In the genomic region with DNA sequence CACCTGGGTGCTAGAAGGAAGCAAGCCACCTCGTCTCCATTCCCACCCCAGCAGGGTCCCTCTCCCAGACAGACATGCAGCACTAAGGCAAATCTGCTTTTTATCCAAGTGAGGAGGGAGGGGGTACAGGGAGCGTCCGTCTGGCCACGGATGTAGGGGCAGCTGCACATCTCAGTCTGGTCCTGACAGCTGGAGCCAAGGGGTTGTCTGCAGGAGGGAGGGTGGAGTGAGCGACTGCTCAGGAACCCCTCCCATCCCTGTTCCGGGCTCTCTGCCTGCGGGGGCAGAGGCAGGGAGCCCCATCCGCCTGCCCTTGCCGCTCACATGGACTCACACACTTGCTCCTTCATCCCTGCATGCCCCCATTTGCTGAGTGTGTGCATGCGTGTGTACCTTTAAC, we compare ENCODE assay signal across 19 cellular contexts. TPM values are rescaled to one million over a fixed set of nuclear protein-coding genes. Genes with fewer than 3 reads are reported as not detected.
A peak's percentile ranks its signal among the peaks of the same experiment; 100 is the strongest.
DNase-seq lines count a peak whose midpoint lies in the region; ATAC-seq and TF ChIP-seq lines count a peak whose summit lies in the region.
"Had no signal": no experiment of that assay in that cellular context is flagged by ENCODE, and none has a peak within 500 bp of the region (broad histone marks: within the 10 kb centered on the region; RNA-seq: fewer than 3 reads in every experiment).

No MANE protein-coding gene starts in this region.

- 73% methylated on average over 6 of the region's 10 CpGs for whole genome bisulfite sequencing in SK-N-SH (ENCODE audit: low lambda C conversion rate)

- no peaks in the 10 kb centered on the region for H3K36me3 Mint-ChIP-seq in stimulated activated memory B cell treated with anti-CD40 and anti-IgM and Interleukin-4, amounts not matched to agents 10 μg/mL and 1 μg/mL and 100 μg/mL, for 72 hours

- CTCF ChIA-PET in SK-N-SH (lab: Yijun Ruan, JAX), result no interaction called here

- no peak overlapping the region for H3K27ac Mint-ChIP-seq in stimulated activated memory B cell treated with anti-CD40 and anti-IgM and Interleukin-4, amounts not matched to agents 10 μg/mL and 1 μg/mL and 100 μg/mL, for 72 hours
- H3K27ac Mint-ChIP-seq: CD4-positive, alpha-beta T cell had no signal

- H3K4me1 Mint-ChIP-seq in stimulated activated memory B cell treated with anti-CD40 and anti-IgM and Interleukin-4, amounts not matched to agents 10 μg/mL and 1 μg/mL and 100 μg/mL, for 72 hours, result peaks cover 18% of the 10 kb centered on the region

- H2AFZ ChIP-seq in SK-N-SH (ENCODE audit: low read depth), result no peak overlapping the region
- H2AFZ ChIP-seq: PC-9 had no signal

- no peaks in the 10 kb centered on the region for H3K27me3 ChIP-seq in SK-N-SH (ENCODE audit: insufficient read depth)
- H3K27me3 ChIP-seq: BE2C had no signal

- H3K4me3 ChIP-seq in SK-N-SH (ENCODE audit: low read depth in 2 of 2, low read length in 1 of 2), result no peak overlapping the region
- H3K4me3 ChIP-seq: PC-9, SK-N-MC had no signal

- no peaks in the 10 kb centered on the region for H4K20me1 ChIP-seq in SK-N-SH (ENCODE audit: insufficient read depth)

- no peak overlapping the region for H3K4me3 Mint-ChIP-seq in stimulated activated memory B cell treated with anti-CD40 and anti-IgM and Interleukin-4, amounts not matched to agents 10 μg/mL and 1 μg/mL and 100 μg/mL, for 72 hours
- H3K4me3 Mint-ChIP-seq: CD4-positive, alpha-beta T cell had no signal

- peaks cover 2 to 12% of the 10 kb centered on the region in 2 experiments; a peak in 3 of 4 replicates for H3K4me1 ChIP-seq in SK-N-SH (ENCODE audit: control insufficient read depth in 1 of 2, insufficient read depth in 2 of 2, low read depth in 1 of 2, low read length in 1 of 2)

- DNase-seq in SK-N-SH (peak; percentile 37), SHP77 (lab: John Stamatoyannopoulos, UW) (peak; percentile 24 to 35), myocyte (ENCODE audit: low read depth) (peak; percentile 78), NCI-H1417 (lab: John Stamatoyannopoulos, UW) (no peak)
- DNase-seq: BE2C; CD4-positive, alpha-beta T cell; DMS79; Kasumi-1; NCI-H1105; NCI-H187; NCI-H345; PC-9 had no signal

- ATAC-seq in SK-N-SH treated with all-trans-retinoic acid at 6 μM for 48 hours (no peak), HG02973 (IDR thresholded peaks at IDR 0.05; ENCODE audit: unreplicated experiment) (no peak), HG02588 (IDR thresholded peaks at IDR 0.05; ENCODE audit: unreplicated experiment) (no peak)
- ATAC-seq in stimulated activated memory B cell treated with anti-CD40 and anti-IgM and Interleukin-4, amounts not matched to agents 10 μg/mL and 1 μg/mL and 100 μg/mL, for 72 hours, result no peak
- ATAC-seq: HCT116 had no signal

- H3K9me3 ChIP-seq in SK-N-SH, result no peaks in the 10 kb centered on the region
- H3K9me3 ChIP-seq: BE2C had no signal

- H3K9me2 ChIP-seq in SK-N-SH, result no peaks in the 10 kb centered on the region

- TF ChIP-seq RAD21 in SK-N-SH (IDR thresholded peaks at IDR 0.05; ENCODE audit: low read length), result no peak

- no peak for TF ChIP-seq CTCF in SK-N-SH (IDR thresholded peaks at IDR 0.05)

- H3K27ac ChIP-seq in SK-N-SH (ENCODE audit: low read depth in 2 of 2, low read length in 1 of 2), result no peak overlapping the region
- H3K27ac ChIP-seq: 22Rv1, PC-9, SK-N-MC had no signal

- no peaks in the 10 kb centered on the region for H3K36me3 ChIP-seq in SK-N-SH (replicated peaks in 1 of 2; ENCODE audit: control insufficient read depth in 1 of 2, insufficient read depth in 2 of 2, low read length in 1 of 2)
- H3K36me3 ChIP-seq: BE2C had no signal

- H3F3A ChIP-seq in SK-N-SH (replicated peaks; ENCODE audit: insufficient read depth), result no peaks in the 10 kb centered on the region

- no peak for TF ChIP-seq EP300 in SK-N-SH (IDR thresholded peaks at IDR 0.05; ENCODE audit: borderline replicate concordance in 1 of 2, low read depth in 1 of 2, low read length in 1 of 2)

- H3K79me2 ChIP-seq in SK-N-SH (ENCODE audit: insufficient read depth), result no peaks in the 10 kb centered on the region

- no peaks in the 10 kb centered on the region for H3K9me3 Mint-ChIP-seq in stimulated activated memory B cell treated with anti-CD40 and anti-IgM and Interleukin-4, amounts not matched to agents 10 μg/mL and 1 μg/mL and 100 μg/mL, for 72 hours
- H3K9me3 Mint-ChIP-seq: CD4-positive, alpha-beta T cell had no signal

- no peak overlapping the region for H3K9ac ChIP-seq in SK-N-SH

- no peak overlapping the region for H3K4me2 ChIP-seq in SK-N-SH
- H3K4me2 ChIP-seq: PC-9 had no signal

- peaks cover 22% of the 10 kb centered on the region for H3K27me3 Mint-ChIP-seq in stimulated activated memory B cell treated with anti-CD40 and anti-IgM and Interleukin-4, amounts not matched to agents 10 μg/mL and 1 μg/mL and 100 μg/mL, for 72 hours

- POLR2A ChIA-PET in SK-N-SH (lab: Yijun Ruan, JAX), result interaction anchor here (1.6 kb wide), 1 partner anchor 28 kb away, joined by 5 read pairs; no protein-coding TSS in a partner anchor

TF ChIP-seq in SK-N-SH, 30 proteins besides CTCF, POLR2A, EP300 and RAD21:
- TF ChIP-seq TCF12 (IDR thresholded peaks at IDR 0.05) (no peak), FOXM1 (IDR thresholded peaks at IDR 0.05; ENCODE audit: low read depth) (no peak), MXI1 (IDR thresholded peaks at IDR 0.05; ENCODE audit: low read depth, low read length) (no peak)
- TF ChIP-seq, protein P1, sequence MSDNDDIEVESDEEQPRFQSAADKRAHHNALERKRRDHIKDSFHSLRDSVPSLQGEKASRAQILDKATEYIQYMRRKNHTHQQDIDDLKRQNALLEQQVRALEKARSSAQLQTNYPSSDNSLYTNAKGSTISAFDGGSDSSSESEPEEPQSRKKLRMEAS (IDR thresholded peaks at IDR 0.05; ENCODE audit: low read depth), result no peak

TF ChIP-seq in SK-N-SH treated with all-trans-retinoic acid at 6 μM for 48 hours, 23 proteins besides CTCF, POLR2A, EP300 and RAD21 (continues in another document):
- TF ChIP-seq ESRRG (CRISPR knock-in tag; IDR thresholded peaks at IDR 0.05) (no peak), ZC3H10 (CRISPR knock-in tag; IDR thresholded peaks at IDR 0.05) (no peak), GLIS3 (CRISPR knock-in tag; IDR thresholded peaks at IDR 0.05) (no peak)
- TF ChIP-seq, protein P2, sequence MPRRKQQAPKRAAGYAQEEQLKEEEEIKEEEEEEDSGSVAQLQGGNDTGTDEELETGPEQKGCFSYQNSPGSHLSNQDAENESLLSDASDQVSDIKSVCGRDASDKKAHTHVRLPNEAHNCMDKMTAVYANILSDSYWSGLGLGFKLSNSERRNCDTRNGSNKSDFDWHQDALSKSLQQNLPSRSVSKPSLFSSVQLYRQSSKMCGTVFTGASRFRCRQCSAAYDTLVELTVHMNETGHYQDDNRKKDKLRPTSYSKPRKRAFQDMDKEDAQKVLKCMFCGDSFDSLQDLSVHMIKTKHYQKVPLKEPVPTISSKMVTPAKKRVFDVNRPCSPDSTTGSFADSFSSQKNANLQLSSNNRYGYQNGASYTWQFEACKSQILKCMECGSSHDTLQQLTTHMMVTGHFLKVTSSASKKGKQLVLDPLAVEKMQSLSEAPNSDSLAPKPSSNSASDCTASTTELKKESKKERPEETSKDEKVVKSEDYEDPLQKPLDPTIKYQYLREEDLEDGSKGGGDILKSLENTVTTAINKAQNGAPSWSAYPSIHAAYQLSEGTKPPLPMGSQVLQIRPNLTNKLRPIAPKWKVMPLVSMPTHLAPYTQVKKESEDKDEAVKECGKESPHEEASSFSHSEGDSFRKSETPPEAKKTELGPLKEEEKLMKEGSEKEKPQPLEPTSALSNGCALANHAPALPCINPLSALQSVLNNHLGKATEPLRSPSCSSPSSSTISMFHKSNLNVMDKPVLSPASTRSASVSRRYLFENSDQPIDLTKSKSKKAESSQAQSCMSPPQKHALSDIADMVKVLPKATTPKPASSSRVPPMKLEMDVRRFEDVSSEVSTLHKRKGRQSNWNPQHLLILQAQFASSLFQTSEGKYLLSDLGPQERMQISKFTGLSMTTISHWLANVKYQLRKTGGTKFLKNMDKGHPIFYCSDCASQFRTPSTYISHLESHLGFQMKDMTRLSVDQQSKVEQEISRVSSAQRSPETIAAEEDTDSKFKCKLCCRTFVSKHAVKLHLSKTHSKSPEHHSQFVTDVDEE (CRISPR knock-in tag; IDR thresholded peaks at IDR 0.05), result no peak
- TF ChIP-seq, protein P3, sequence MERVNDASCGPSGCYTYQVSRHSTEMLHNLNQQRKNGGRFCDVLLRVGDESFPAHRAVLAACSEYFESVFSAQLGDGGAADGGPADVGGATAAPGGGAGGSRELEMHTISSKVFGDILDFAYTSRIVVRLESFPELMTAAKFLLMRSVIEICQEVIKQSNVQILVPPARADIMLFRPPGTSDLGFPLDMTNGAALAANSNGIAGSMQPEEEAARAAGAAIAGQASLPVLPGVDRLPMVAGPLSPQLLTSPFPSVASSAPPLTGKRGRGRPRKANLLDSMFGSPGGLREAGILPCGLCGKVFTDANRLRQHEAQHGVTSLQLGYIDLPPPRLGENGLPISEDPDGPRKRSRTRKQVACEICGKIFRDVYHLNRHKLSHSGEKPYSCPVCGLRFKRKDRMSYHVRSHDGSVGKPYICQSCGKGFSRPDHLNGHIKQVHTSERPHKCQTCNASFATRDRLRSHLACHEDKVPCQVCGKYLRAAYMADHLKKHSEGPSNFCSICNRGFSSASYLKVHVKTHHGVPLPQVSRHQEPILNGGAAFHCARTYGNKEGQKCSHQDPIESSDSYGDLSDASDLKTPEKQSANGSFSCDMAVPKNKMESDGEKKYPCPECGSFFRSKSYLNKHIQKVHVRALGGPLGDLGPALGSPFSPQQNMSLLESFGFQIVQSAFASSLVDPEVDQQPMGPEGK (CRISPR knock-in tag; IDR thresholded peaks at IDR 0.05; ENCODE audit: borderline replicate concordance), result no peak

RNA-seq across cellular contexts. Expression of a gene that starts 2.5 kb away (rescaled TPM):
- polyA plus RNA-seq in SK-N-SH (2012; rRNA removed), result 0.77 and 0.91 TPM in 2 replicates
- polyA plus RNA-seq in SK-N-SH (2012; cell fraction: cytosol; rRNA removed), result 0.08 and 0.30 TPM in 2 replicates
- 14.1 and 29.8 TPM in 2 replicates for polyA plus RNA-seq in SK-N-SH (2012; cell fraction: nucleus; rRNA removed)
- total RNA-seq in myocyte, result not detected in 2 replicates
- 5.3 TPM for polyA plus RNA-seq in myocyte (2012)
- total RNA-seq: CD4-positive, alpha-beta T cell; PC-9 had no signal

RNA-seq across cellular contexts. Expression of a gene that starts 4.9 kb away (rescaled TPM):
- polyA plus RNA-seq in SK-N-SH (2012; rRNA removed), result 0.08 and 0.12 TPM in 2 replicates
- 0.03 and 0.05 TPM in 2 replicates for polyA plus RNA-seq in SK-N-SH (2012; cell fraction: cytosol; rRNA removed)
- polyA plus RNA-seq in SK-N-SH (2012; cell fraction: nucleus; rRNA removed), result 0.12 TPM in 1 of 2 replicates, not detected in the other
- total RNA-seq in myocyte, result not detected in 2 replicates
- 0.18 TPM for polyA plus RNA-seq in myocyte (2012)

RNA-seq across cellular contexts. Expression of a gene that starts 6.6 kb away (rescaled TPM):
- 2,297 and 2,368 TPM in 2 replicates for polyA plus RNA-seq in SK-N-SH (2012; rRNA removed)
- 721 and 1,465 TPM in 2 replicates for polyA plus RNA-seq in SK-N-SH (2012; cell fraction: cytosol; rRNA removed)
- polyA plus RNA-seq in SK-N-SH (2012; cell fraction: nucleus; rRNA removed), result 482 and 618 TPM in 2 replicates
- total RNA-seq in myocyte, result 321 and 447 TPM in 2 replicates
- polyA plus RNA-seq in myocyte (2012), result 1,667 TPM

RNA-seq across cellular contexts. Expression of a gene that starts 8.9 kb away (rescaled TPM):
- polyA plus RNA-seq in SK-N-SH (2012; rRNA removed), result 13.2 and 16.1 TPM in 2 replicates
- 8.4 and 11.0 TPM in 2 replicates for polyA plus RNA-seq in SK-N-SH (2012; cell fraction: cytosol; rRNA removed)
- 22.6 and 33.5 TPM in 2 replicates for polyA plus RNA-seq in SK-N-SH (2012; cell fraction: nucleus; rRNA removed)
- total RNA-seq in myocyte, result 0.19 and 0.83 TPM in 2 replicates
- 16.7 TPM for polyA plus RNA-seq in myocyte (2012)

RNA-seq across cellular contexts. Expression of a gene that starts 16.1 kb away (rescaled TPM):
- polyA plus RNA-seq in SK-N-SH (2012; rRNA removed), result not detected in 2 replicates
- polyA plus RNA-seq in SK-N-SH (2012; cell fraction: cytosol; rRNA removed), result not detected in 2 replicates
- polyA plus RNA-seq in SK-N-SH (2012; cell fraction: nucleus; rRNA removed), result 0.06 and 0.10 TPM in 2 replicates
- not detected in 2 replicates for total RNA-seq in myocyte
- not detected for polyA plus RNA-seq in myocyte (2012)

Comparison
In these comparisons a context has a peak if more than half of its experiments do, and no peak if none do; other contexts are left out.
1. DNase-seq: peak in SK-N-SH (single experiment), SHP77 (2 of 2) and myocyte (single experiment); none in NCI-H1417 (0 of 3).